ENCODE assay signal across 8 cellular contexts in the genomic region with DNA sequence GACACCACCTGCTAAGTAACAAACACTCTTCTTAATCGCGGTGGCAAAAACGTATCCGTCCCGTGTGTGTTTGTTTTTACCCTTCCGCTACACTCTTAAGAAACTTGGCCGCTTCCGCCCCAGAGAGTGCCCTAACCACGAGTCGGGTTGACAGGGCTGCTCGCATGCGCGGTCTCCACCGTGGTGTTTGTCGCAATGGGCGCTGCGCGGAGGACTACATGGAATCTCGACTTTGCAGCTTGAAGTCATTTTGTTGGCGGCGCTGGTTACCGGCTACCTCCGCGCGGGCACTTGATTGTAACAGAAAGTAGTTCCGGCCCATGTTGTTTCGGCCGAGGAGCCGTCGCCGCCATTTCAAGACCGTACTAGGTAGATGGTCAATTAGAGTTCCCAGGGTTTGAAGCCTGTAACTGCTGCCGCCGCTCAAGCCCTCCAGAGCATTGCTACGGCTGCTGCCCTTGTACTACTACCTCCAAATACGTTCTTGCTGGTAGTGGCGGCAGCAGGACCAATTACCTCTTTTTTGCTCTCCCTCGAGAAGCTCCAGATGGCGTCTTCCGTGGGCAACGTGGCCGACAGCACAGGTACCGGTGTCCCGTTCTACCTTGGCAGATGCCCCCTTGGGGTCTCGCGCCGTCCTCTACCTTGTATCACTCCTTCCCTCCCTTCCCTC. TPM values are rescaled to one million over a fixed set of nuclear protein-coding genes. Genes with fewer than 3 reads are reported as not detected.
DNase-seq lines count a peak whose midpoint lies in the region; ATAC-seq and TF ChIP-seq lines count a peak whose summit lies in the region.

Gene OGT, plus strand, starts transcription at position 352 of the 673 bp plus-strand sequence. Its CDS starts 196 bp downstream, at position 548.

- H3K4me1 ChIP-seq in breast epithelium (no peaks in the 10 kb centered on the region), iPS-20b (ENCODE audit: insufficient read depth, low read length) (no peaks in the 10 kb centered on the region), skeletal muscle tissue (ENCODE audit: control insufficient read depth in 3 of 3, insufficient read depth in 3 of 3, low read length in 3 of 3) (peaks cover 2 to 12% (median 8%) of the 10 kb centered on the region in 3 donors)

- peak; percentile 92 for DNase-seq in ACHN
- DNase-seq in NCI-H2227 (lab: John Stamatoyannopoulos, UW; ENCODE audit: unreplicated experiment), result peak; percentile 99
- peak; percentile 94 for DNase-seq in WERI-Rb-1
- DNase-seq in breast epithelium (ENCODE audit: low spot score in 2 of 2), result peak; percentile 92 to 93

- TF ChIP-seq CTCF in WERI-Rb-1 (IDR thresholded peaks at IDR 0.05; ENCODE audit: low read depth, low read length), result no peak
- no peak for TF ChIP-seq CTCF in breast epithelium (IDR thresholded peaks at IDR 0.05)

- TF ChIP-seq POLR2A in breast epithelium (IDR thresholded peaks at IDR 0.05), result no peak

- peak within 1 kb of the TSS; percentile 99 for H3K9ac ChIP-seq in iPS-20b (ENCODE audit: low read depth, low read length)
- H3K9ac ChIP-seq in skeletal muscle tissue (ENCODE audit: low read depth in 1 of 3, low read length in 3 of 3), result peak within 1 kb of the TSS; percentile 92 to 93 (median 93)

- no peaks in the 10 kb centered on the region for H3K9me3 ChIP-seq in WERI-Rb-1 (ENCODE audit: severe bottlenecking)
- no peaks in the 10 kb centered on the region for H3K9me3 ChIP-seq in breast epithelium
- H3K9me3 ChIP-seq in iPS-20b (ENCODE audit: insufficient read depth, low read depth, low read length), result no peaks in the 10 kb centered on the region
- no peaks in the 10 kb centered on the region for H3K9me3 ChIP-seq in skeletal muscle tissue (ENCODE audit: control insufficient read depth in 3 of 3, low read length in 3 of 3)

- H3K36me3 ChIP-seq in WERI-Rb-1, result peaks cover 3% of the 10 kb centered on the region; the same call in 1 of the 2 replicates
- no peaks in the 10 kb centered on the region for H3K36me3 ChIP-seq in breast epithelium
- peaks cover 12% of the 10 kb centered on the region for H3K36me3 ChIP-seq in iPS-20b (ENCODE audit: insufficient read depth, low read depth, low read length)
- peaks cover 0 to 2% (median 0%) of the 10 kb centered on the region in 3 donors for H3K36me3 ChIP-seq in skeletal muscle tissue (ENCODE audit: control insufficient read depth in 3 of 3, insufficient read depth in 3 of 3, low read length in 3 of 3)

- H3K27me3 ChIP-seq in WERI-Rb-1 (ENCODE audit: insufficient read depth, low read depth, severe bottlenecking), result peaks cover 8% of the 10 kb centered on the region
- peaks cover 0 to 14% of the 10 kb centered on the region in 2 donors for H3K27me3 ChIP-seq in breast epithelium
- peaks cover 5% of the 10 kb centered on the region; the same call in 1 of the 2 replicates for H3K27me3 ChIP-seq in iPS-20b (ENCODE audit: insufficient read depth, low read length)
- no peaks in the 10 kb centered on the region for H3K27me3 ChIP-seq in skeletal muscle tissue (ENCODE audit: control insufficient read depth in 3 of 3, insufficient read depth in 3 of 3, low read length in 3 of 3)

- in situ Hi-C loops in ACHN (cut with HindIII; ENCODE audit: low pct_ligation_motif_present, low pct_unique_long_range_greater_than_20kb, low sequenced_read_pairs), result no loop called here

- intact Hi-C loops in breast epithelium (cut with DNase I; ENCODE audit: low total_unique reads), result no loop called here

- ATAC-seq in GM18873 (IDR thresholded peaks at IDR 0.05; ENCODE audit: low FRiP score, unreplicated experiment) (peak; percentile 59), HG03135 (IDR thresholded peaks at IDR 0.05; ENCODE audit: unreplicated experiment) (peak; percentile 78)

- H3K4me3 ChIP-seq in WERI-Rb-1 (ENCODE audit: low read depth, low read length) (peak within 1 kb of the TSS; percentile 60), breast epithelium (peak within 1 kb of the TSS; percentile 68 to 81 (median 76)), iPS-20b (ENCODE audit: low read length) (peak within 1 kb of the TSS; percentile 98), skeletal muscle tissue (ENCODE audit: low read length in 3 of 3) (peak within 1 kb of the TSS; percentile 94 to 99 (median 95))

- H3K27ac ChIP-seq in WERI-Rb-1 (peak within 1 kb of the TSS; percentile 89), breast epithelium (peak within 1 kb of the TSS; percentile 85 to 95), iPS-20b (ENCODE audit: low read length) (peak within 1 kb of the TSS; percentile 89), skeletal muscle tissue (ENCODE audit: low read depth, low read length) (peak within 1 kb of the TSS; percentile 87)

RNA-seq across cellular contexts. Expression of gene OGT, which starts in this region (rescaled TPM):
- total RNA-seq in breast epithelium (100 to 1,000 TPM; 169 to 345 (median 214) TPM), skeletal muscle tissue (123 TPM)

Comparison
In these comparisons a context has a peak if more than half of its experiments do, and no peak if none do; other contexts are left out.
1. Peak in every context shown above with its lines: DNase-seq, ATAC-seq, H3K4me3 ChIP-seq and H3K27ac ChIP-seq.